Comparison of ENCODE assay signal across 22 cellular contexts in genomic region chr1:91790296-91790851, GRCh38.
DNase-seq lines count a peak whose midpoint lies in the region; ATAC-seq, FAIRE-seq and TF ChIP-seq lines count a peak whose summit lies in the region.
"Had no signal": no experiment of that assay in that cellular context is flagged by ENCODE, and none has a peak within 500 bp of the region (broad histone marks: within the 10 kb centered on the region; RNA-seq: fewer than 3 reads in every experiment).

No MANE protein-coding gene starts in this region.

- BruUV-seq in K562 (replicated peaks; lab: Mats Ljungman, UMichigan) = no TSS peak

- TF ChIP-seq RAD21 in K562 (CRISPR knock-in tag; conservative IDR thresholded peaks at IDR 0.05 in 1 of 2, IDR thresholded peaks at IDR 0.05 in 1 of 2) = no peak

- H2AFZ ChIP-seq in K562 (ENCODE audit: low read depth, low read length) = no peak overlapping the region

- H3K9ac ChIP-seq in K562 (ENCODE audit: insufficient read depth in 1 of 2, low read depth in 2 of 2, low read length in 2 of 2) = no peak overlapping the region
- H3K9ac ChIP-seq: KMS-11 had no signal

- WGBS in K562 (ENCODE audit: insufficient coverage, low coverage, missing lambda C conversion rate) = 92% methylated on average over 3 of the region's 3 CpGs

- no peak overlapping the region for H3K4me2 ChIP-seq in K562 (ENCODE audit: insufficient read depth, low read length)
- H3K4me2 ChIP-seq: KMS-11 had no signal

- H3K36me3 Mint-ChIP-seq in CD8-positive, alpha-beta memory T cell = peaks cover 14 to 34% (median 16%) of the 10 kb centered on the region in 3 donors
- H3K36me3 Mint-ChIP-seq in natural killer cell = peaks cover 14% of the 10 kb centered on the region
- peaks cover 30% of the 10 kb centered on the region for H3K36me3 Mint-ChIP-seq in endothelial cell (ENCODE audit: low read depth, unreplicated experiment)
- H3K36me3 Mint-ChIP-seq in mesothelial cell of epicardium = peaks cover 3% of the 10 kb centered on the region

- no peaks in the 10 kb centered on the region for H3K79me2 ChIP-seq in K562 (ENCODE audit: control insufficient read depth, insufficient read depth, low read length)

- ATAC-seq in K562 (no peak), natural killer cell (peak in 2 of 3 donors; percentile 47 to 50), HG02970 (IDR thresholded peaks at IDR 0.05; ENCODE audit: low FRiP score, unreplicated experiment) (no peak), GM18511 (IDR thresholded peaks at IDR 0.05; ENCODE audit: unreplicated experiment) (no peak)
- ATAC-seq: activated CD4-positive, CD25-positive, alpha-beta regulatory T cell treated with anti-CD3 and anti-CD28 coated beads, Interleukin-2, amount 50 U/mL, for 24 hours; activated T-helper 17 cell treated with anti-CD3 and anti-CD28 coated beads, Interleukin-2, amount 50 U/mL, for 72 hours; SK-N-SH treated with all-trans-retinoic acid at 6 μM for 48 hours had no signal

- H3K27me3 ChIP-seq in CD8-positive, alpha-beta memory T cell (ENCODE audit: insufficient read depth, low read length, poor library complexity, severe bottlenecking) = no peaks in the 10 kb centered on the region
- no peaks in the 10 kb centered on the region for H3K27me3 ChIP-seq in K562 (ENCODE audit: control insufficient read depth in 2 of 2, insufficient read depth in 2 of 2, low read length in 2 of 2)
- H3K27me3 ChIP-seq: colonic mucosa had no signal

- POLR2A ChIA-PET in CD8-positive, alpha-beta memory T cell (lab: Charles Lee) = interaction anchor here (1.1 kb wide), 1 partner anchor 285 kb away, joined by 5 read pairs; no protein-coding TSS in a partner anchor
- POLR2A ChIA-PET in K562 (lab: Yijun Ruan, JAX) = interaction anchor here (1.1 kb wide), 1 partner anchor 13 kb away, joined by 3 read pairs; no protein-coding TSS in a partner anchor

- peaks cover 43 to 55% (median 53%) of the 10 kb centered on the region in 3 donors for H3K4me1 Mint-ChIP-seq in CD8-positive, alpha-beta memory T cell
- H3K4me1 Mint-ChIP-seq in natural killer cell (peaks cover 75 to 79% of the 10 kb centered on the region in 2 donors), endothelial cell (ENCODE audit: unreplicated experiment) (peaks cover 24% of the 10 kb centered on the region), mesothelial cell of epicardium (peaks cover 45% of the 10 kb centered on the region)

- no peak for TF ChIP-seq CTCF in K562 (IDR thresholded peaks at IDR 0.05 in 2 of 3, conservative IDR thresholded peaks at IDR 0.05 in 1 of 3; ENCODE audit: insufficient read depth in 2 of 3, low read depth in 1 of 3, low read length in 3 of 3)
- TF ChIP-seq CTCF in natural killer cell (IDR thresholded peaks at IDR 0.05) = no peak
- no peak for TF ChIP-seq CTCF in endothelial cell (IDR thresholded peaks at IDR 0.05; ENCODE audit: unreplicated experiment)
- TF ChIP-seq CTCF in mesothelial cell of epicardium (IDR thresholded peaks at IDR 0.05; ENCODE audit: unreplicated experiment) = no peak

- DNase-seq in CD8-positive, alpha-beta memory T cell = peak in 1 of 5 donors; percentile 31
- peak; percentile 64 for DNase-seq in NCI-H2029 treated with DMSO at 0.1 percent for 48 hours (lab: John Stamatoyannopoulos, UW)
- DNase-seq in K562 (ENCODE audit: extremely low read depth in 1 of 4, low spot score in 3 of 4) = no peak
- no peak for DNase-seq in natural killer cell
- no peak for DNase-seq in endothelial cell (ENCODE audit: low spot score)
- no peak for DNase-seq in mesothelial cell of epicardium (ENCODE audit: low spot score in 2 of 2, unreplicated experiment in 2 of 2)
- DNase-seq: ACHN, colonic mucosa, GF-D8, H9, NCI-H2171, psoas muscle, T-helper 9 cell had no signal

- no peak for TF ChIP-seq POLR2A in K562 (conservative IDR thresholded peaks at IDR 0.05)

- H3K4me1 ChIP-seq in CD8-positive, alpha-beta memory T cell (ENCODE audit: insufficient read depth, low read length) = peaks cover 26% of the 10 kb centered on the region
- H3K4me1 ChIP-seq in K562 (replicated peaks in 1 of 2; ENCODE audit: control insufficient read depth in 2 of 2, insufficient read depth in 2 of 2, low read length in 2 of 2) = peaks cover 3 to 8% of the 10 kb centered on the region in 2 experiments; a peak in 3 of 5 replicates
- H3K4me1 ChIP-seq: colonic mucosa had no signal

- H3K9me3 Mint-ChIP-seq in CD8-positive, alpha-beta memory T cell = no peaks in the 10 kb centered on the region
- no peaks in the 10 kb centered on the region for H3K9me3 Mint-ChIP-seq in natural killer cell
- no peaks in the 10 kb centered on the region for H3K9me3 Mint-ChIP-seq in endothelial cell (ENCODE audit: unreplicated experiment)
- H3K9me3 Mint-ChIP-seq in mesothelial cell of epicardium = peaks cover 4% of the 10 kb centered on the region
- H3K9me3 Mint-ChIP-seq: activated T-helper 17 cell treated with anti-CD3 and anti-CD28 coated beads, Interleukin-2, amount 50 U/mL, for 72 hours had no signal

- H3K36me3 ChIP-seq in CD8-positive, alpha-beta memory T cell (ENCODE audit: insufficient read depth, low read length) = no peaks in the 10 kb centered on the region
- no peaks in the 10 kb centered on the region for H3K36me3 ChIP-seq in K562 (ENCODE audit: control insufficient read depth, insufficient read depth, low read length)
- H3K36me3 ChIP-seq: colonic mucosa had no signal

- no peak overlapping the region for H3K4me3 ChIP-seq in CD8-positive, alpha-beta memory T cell (ENCODE audit: low read length)
- H3K4me3 ChIP-seq in K562 = no peak overlapping the region
- H3K4me3 ChIP-seq: colonic mucosa, psoas muscle had no signal

- CTCF ChIA-PET in CD8-positive, alpha-beta memory T cell (lab: Charles Lee) = interaction anchor here (1.4 to 2.2 kb wide), 4 partner anchors 13 to 286 kb away, joined by 3 to 9 read pairs (median 6); partner anchors contain the start of gene TGFBR3
- CTCF ChIA-PET in K562 (lab: Yijun Ruan, JAX; ENCODE audit: low intra/inter-chr PET ratio) = interaction anchor here (0.8 kb wide), 1 partner anchor 174 kb away, joined by 3 read pairs; no protein-coding TSS in a partner anchor

- H4K20me1 ChIP-seq in K562 (replicated peaks; ENCODE audit: control insufficient read depth, insufficient read depth, low read length) = no peaks in the 10 kb centered on the region

- H3K4me3 Mint-ChIP-seq in CD8-positive, alpha-beta memory T cell = peak overlapping the region in 4 of 7 donors; percentile 8 to 65 (median 34)
- peak overlapping the region; percentile 35 for H3K4me3 Mint-ChIP-seq in natural killer cell
- H3K4me3 Mint-ChIP-seq in endothelial cell (ENCODE audit: unreplicated experiment) = no peak overlapping the region
- no peak overlapping the region for H3K4me3 Mint-ChIP-seq in mesothelial cell of epicardium
- H3K4me3 Mint-ChIP-seq: activated T-helper 17 cell treated with anti-CD3 and anti-CD28 coated beads, Interleukin-2, amount 50 U/mL, for 72 hours; brain had no signal

- no peaks in the 10 kb centered on the region for H3K27me3 Mint-ChIP-seq in CD8-positive, alpha-beta memory T cell
- no peaks in the 10 kb centered on the region for H3K27me3 Mint-ChIP-seq in natural killer cell (ENCODE audit: low read depth in 2 of 2)
- peaks cover 5% of the 10 kb centered on the region for H3K27me3 Mint-ChIP-seq in endothelial cell (ENCODE audit: unreplicated experiment)
- no peaks in the 10 kb centered on the region for H3K27me3 Mint-ChIP-seq in mesothelial cell of epicardium (ENCODE audit: low read depth)
- H3K27me3 Mint-ChIP-seq: activated T-helper 17 cell treated with anti-CD3 and anti-CD28 coated beads, Interleukin-2, amount 50 U/mL, for 72 hours had no signal

- in situ Hi-C loops in K562 (cut with MboI) = no loop called here

- intact Hi-C loops in K562 (cut with micrococcal nuclease) (no loop called here), natural killer cell (cut with micrococcal nuclease) (no loop called here)

- peak overlapping the region; percentile 12 to 88 (median 62) for H3K27ac Mint-ChIP-seq in CD8-positive, alpha-beta memory T cell
- H3K27ac Mint-ChIP-seq in natural killer cell = peak overlapping the region; percentile 87 to 89
- no peak overlapping the region for H3K27ac Mint-ChIP-seq in endothelial cell (ENCODE audit: unreplicated experiment)
- H3K27ac Mint-ChIP-seq in mesothelial cell of epicardium = no peak overlapping the region
- H3K27ac Mint-ChIP-seq: activated T-helper 17 cell treated with anti-CD3 and anti-CD28 coated beads, Interleukin-2, amount 50 U/mL, for 72 hours had no signal

- no peaks in the 10 kb centered on the region for H3K9me3 ChIP-seq in CD8-positive, alpha-beta memory T cell (ENCODE audit: low read length)
- H3K9me3 ChIP-seq in K562 (replicated peaks; ENCODE audit: control insufficient read depth, insufficient read depth, low read depth, low read length) = no peaks in the 10 kb centered on the region
- H3K9me3 ChIP-seq: colonic mucosa, psoas muscle had no signal

- TF ChIP-seq EP300 in K562 (IDR thresholded peaks at IDR 0.05; ENCODE audit: low read length) = no peak

- FAIRE-seq in K562 (lab: Jason Lieb, UNC) = no peak
- FAIRE-seq: endothelial cell of umbilical vein, GM12891 had no signal

- H3K27ac ChIP-seq in CD8-positive, alpha-beta memory T cell (ENCODE audit: low read depth, low read length) = no peak overlapping the region
- no peak overlapping the region for H3K27ac ChIP-seq in K562 (ENCODE audit: extremely low read depth, low read depth, low read length)
- H3K27ac ChIP-seq: colonic mucosa, KMS-11 had no signal

- no peaks in the 10 kb centered on the region for H3K9me1 ChIP-seq in K562 (ENCODE audit: control insufficient read depth, insufficient read depth, low read length)

TF ChIP-seq in K562, 482 proteins besides CTCF, POLR2A, EP300 and RAD21:
- TF ChIP-seq ZNF444 (CRISPR knock-in tag; IDR thresholded peaks at IDR 0.05) = no peak
- TF ChIP-seq CBFA2T3 (IDR thresholded peaks at IDR 0.05) = 0 out of 2 replicates have a peak, but pooled peaks have one; percentile 3

Comparison
In these comparisons a context has a peak if more than half of its experiments do, and no peak if none do; other contexts are left out.
1. H3K27ac Mint-ChIP-seq: peak in CD8-positive, alpha-beta memory T cell (8 of 8) and natural killer cell (2 of 2); none in endothelial cell (single experiment) and mesothelial cell of epicardium (single experiment).
2. H3K4me3 Mint-ChIP-seq: peak in CD8-positive, alpha-beta memory T cell (4 of 7) and natural killer cell (single experiment); none in endothelial cell (single experiment) and mesothelial cell of epicardium (single experiment).
3. ATAC-seq: peak in natural killer cell (2 of 3); none in K562 (single experiment), HG02970 (single experiment) and GM18511 (single experiment).